Comparison of ENCODE assay signal across 7 cellular contexts in the genomic region with DNA sequence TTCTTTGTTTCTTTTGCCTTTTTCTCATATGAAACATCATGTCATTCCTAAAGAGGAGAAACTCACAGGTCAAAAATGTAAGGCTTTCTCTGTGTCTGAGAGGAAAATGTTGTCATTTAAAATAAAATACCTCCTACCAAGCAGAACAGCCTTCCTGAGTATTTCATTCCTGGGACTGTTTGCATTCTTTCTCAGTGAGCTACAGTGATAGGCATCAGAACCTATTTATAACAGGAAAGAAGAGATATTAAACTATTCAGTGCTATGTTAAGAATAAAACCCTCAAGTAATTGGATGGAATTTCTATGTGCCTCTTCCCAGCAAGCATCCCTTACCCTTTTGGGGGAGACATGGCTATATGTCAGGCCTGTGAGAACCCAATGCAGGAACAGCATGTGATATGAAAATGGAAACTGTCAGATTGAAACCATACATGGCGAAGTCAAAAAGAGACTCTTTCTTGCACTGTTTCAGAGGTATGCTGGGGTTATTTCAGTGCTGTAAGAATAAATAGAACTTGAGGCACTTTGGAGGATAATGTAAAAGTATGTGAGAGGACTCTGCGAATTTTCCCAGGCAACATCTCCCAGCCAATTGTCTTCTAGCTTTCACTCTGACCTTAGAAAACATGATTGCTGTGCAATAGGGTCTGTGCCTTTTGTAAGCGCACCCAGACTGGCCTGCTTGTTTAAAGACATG.
A peak's percentile ranks its signal among the peaks of the same experiment; 100 is the strongest.
DNase-seq lines count a peak whose midpoint lies in the region; ATAC-seq, FAIRE-seq and TF ChIP-seq lines count a peak whose summit lies in the region.

No MANE protein-coding gene starts in this region.

- H3K4me3 ChIP-seq in fibroblast of mammary gland (ENCODE audit: control insufficient read depth, low read depth, low read length), result no peak overlapping the region

- peak; percentile 66 for FAIRE-seq in HTR-8/SVneo (lab: Jason Lieb, UNC)

- peak overlapping the region; percentile 8 for H3K4me3 Mint-ChIP-seq in type B pancreatic cell
- H3K4me3 Mint-ChIP-seq in stimulated activated memory B cell treated with anti-CD40 and anti-IgM and Interleukin-4, amounts not matched to agents 10 μg/mL and 1 μg/mL and 100 μg/mL, for 72 hours, result no peak overlapping the region

- ATAC-seq in GM21367 (IDR thresholded peaks at IDR 0.05; ENCODE audit: unreplicated experiment), result peak; percentile 95
- ATAC-seq in stimulated activated memory B cell treated with anti-CD40 and anti-IgM and Interleukin-4, amounts not matched to agents 10 μg/mL and 1 μg/mL and 100 μg/mL, for 72 hours, result no peak

- H3K4me1 Mint-ChIP-seq in type B pancreatic cell (ENCODE audit: unreplicated experiment), result peaks cover 21% of the 10 kb centered on the region
- no peaks in the 10 kb centered on the region for H3K4me1 Mint-ChIP-seq in stimulated activated memory B cell treated with anti-CD40 and anti-IgM and Interleukin-4, amounts not matched to agents 10 μg/mL and 1 μg/mL and 100 μg/mL, for 72 hours

- no peak for TF ChIP-seq CTCF in fibroblast of mammary gland (conservative IDR thresholded peaks at IDR 0.05; ENCODE audit: control insufficient read depth, insufficient read depth, low read depth, low read length)
- TF ChIP-seq CTCF in type B pancreatic cell (conservative IDR thresholded peaks at IDR 0.05), result no peak

- H3K27me3 Mint-ChIP-seq in type B pancreatic cell, result no peaks in the 10 kb centered on the region
- H3K27me3 Mint-ChIP-seq in stimulated activated memory B cell treated with anti-CD40 and anti-IgM and Interleukin-4, amounts not matched to agents 10 μg/mL and 1 μg/mL and 100 μg/mL, for 72 hours, result no peaks in the 10 kb centered on the region

- H3K36me3 Mint-ChIP-seq in type B pancreatic cell, result no peaks in the 10 kb centered on the region
- no peaks in the 10 kb centered on the region for H3K36me3 Mint-ChIP-seq in stimulated activated memory B cell treated with anti-CD40 and anti-IgM and Interleukin-4, amounts not matched to agents 10 μg/mL and 1 μg/mL and 100 μg/mL, for 72 hours

- peak; percentile 55 for DNase-seq in HTR-8/SVneo (ENCODE audit: insufficient read length, low spot score)
- DNase-seq in fibroblast of mammary gland (ENCODE audit: low read depth), result peak; percentile 81
- no peak for DNase-seq in type B pancreatic cell (ENCODE audit: extremely low spot score, unreplicated experiment)
- no peak for DNase-seq in stimulated activated CD4-positive, alpha-beta T cell treated with anti-CD3 and anti-CD28 coated beads, Interleukin-4, amount 100 ng/mL, for 1 hour
- no peak for DNase-seq in UCSD-AML1 (lab: John Stamatoyannopoulos, UW; ENCODE audit: unreplicated experiment)

- no peaks in the 10 kb centered on the region for H3K9me3 Mint-ChIP-seq in type B pancreatic cell
- H3K9me3 Mint-ChIP-seq in stimulated activated memory B cell treated with anti-CD40 and anti-IgM and Interleukin-4, amounts not matched to agents 10 μg/mL and 1 μg/mL and 100 μg/mL, for 72 hours, result peaks cover 5% of the 10 kb centered on the region

- peak overlapping the region; percentile 78 for H3K27ac Mint-ChIP-seq in type B pancreatic cell
- H3K27ac Mint-ChIP-seq in stimulated activated memory B cell treated with anti-CD40 and anti-IgM and Interleukin-4, amounts not matched to agents 10 μg/mL and 1 μg/mL and 100 μg/mL, for 72 hours, result no peak overlapping the region

Comparison
In these comparisons a context has a peak if more than half of its experiments do, and no peak if none do; other contexts are left out.
1. DNase-seq: peak in HTR-8/SVneo (single experiment) and fibroblast of mammary gland (single experiment); none in type B pancreatic cell (single experiment), stimulated activated CD4-positive, alpha-beta T cell treated with anti-CD3 and anti-CD28 coated beads, Interleukin-4, amount 100 ng/mL, for 1 hour (single experiment) and UCSD-AML1 (single experiment).